29 cellular contexts compared by ENCODE assay signal in genomic region chr2:162061021-162061420, GRCh38. TPM values are rescaled to one million over a fixed set of nuclear protein-coding genes. Genes with fewer than 3 reads are reported as not detected.
DNase-seq lines count a peak whose midpoint lies in the region; ATAC-seq and TF ChIP-seq lines count a peak whose summit lies in the region.
"Had no signal": no experiment of that assay in that cellular context is flagged by ENCODE, and none has a peak within 500 bp of the region (broad histone marks: within the 10 kb centered on the region; RNA-seq: fewer than 3 reads in every experiment).

No MANE protein-coding gene starts in this region.

- H3K27me3 Mint-ChIP-seq in activated naive CD4-positive, alpha-beta T cell treated with anti-CD3 and anti-CD28 coated beads, Interleukin-2, amount 10 ng/mL, durations not matched to agents 7 days and 5 days: no peaks in the 10 kb centered on the region
- H3K27me3 Mint-ChIP-seq in activated T-helper 1 cell treated with anti-CD3 and anti-CD28 coated beads, Interleukin-12 subunit alpha, Interleukin-12 subunit beta, Interleukin-2, Interleukin-4 antibody, amounts not matched to agents 30 ng/mL and 10 ng/mL and 1 ng/mL, durations not matched to agents 14 hours and 24 hours and 36 hours (ENCODE audit: insufficient read depth): no peaks in the 10 kb centered on the region
- no peaks in the 10 kb centered on the region for H3K27me3 Mint-ChIP-seq in neural crest cell (ENCODE audit: low read depth)

- intact Hi-C loops in activated T-helper 1 cell treated with anti-CD3 and anti-CD28 coated beads, Interleukin-12 subunit alpha, Interleukin-12 subunit beta, Interleukin-2, Interleukin-4 antibody, amounts not matched to agents 30 ng/mL and 10 ng/mL and 1 ng/mL, durations not matched to agents 14 hours and 24 hours and 36 hours (cut with micrococcal nuclease): no loop called here

- DNase-seq in activated naive CD4-positive, alpha-beta T cell treated with anti-CD3 and anti-CD28 coated beads, Interleukin-2, amount 10 ng/mL, durations not matched to agents 7 days and 5 days: no peak
- DNase-seq in activated naive CD4-positive, alpha-beta T cell treated with anti-CD3 and anti-CD28 coated beads, Interleukin-2, amount 50 U/mL, for 72 hours (ENCODE audit: low spot score in 2 of 2): no peak
- DNase-seq in MV-4-11 (lab: John Stamatoyannopoulos, UW) (peak; percentile 21), neural crest cell (ENCODE audit: low read depth, low spot score) (no peak), RPMI8226 (no peak), NCI-H146 treated with DMSO at 0.1 percent for 48 hours (lab: John Stamatoyannopoulos, UW; ENCODE audit: unreplicated experiment) (no peak)
- DNase-seq in activated T-helper 1 cell treated with anti-CD3 and anti-CD28 coated beads, Interleukin-12 subunit alpha, Interleukin-12 subunit beta, Interleukin-2, Interleukin-4 antibody, amounts not matched to agents 30 ng/mL and 10 ng/mL and 1 ng/mL, durations not matched to agents 14 hours and 24 hours and 36 hours (ENCODE audit: low spot score): no peak
- DNase-seq: activated CD4-positive, alpha-beta T cell treated with anti-CD3 and anti-CD28 coated beads for 4 hours; activated CD8-positive, alpha-beta memory T cell treated with anti-CD3 and anti-CD28 coated beads, Interleukin-2, amount 50 U/mL, for 48 hours; activated gamma-delta T cell; anterior cingulate cortex; BE2C; DMS153; foreskin melanocyte; heart left ventricle; kidney; left ventricle myocardium superior; MM.1S; NCI-H1417; NCI-H2081; NCI-H526; NK-92 treated with Interleukin-12 subunit alpha and Interleukin-12 subunit beta, amount 100 ng/mL, for 24 hours; nucleus accumbens; right lobe of liver; stimulated activated CD4-positive, alpha-beta T cell treated with anti-CD3 and anti-CD28 coated beads, Interleukin-4, amount 100 ng/mL, for 24 hours had no signal

- H3K36me3 Mint-ChIP-seq in activated naive CD4-positive, alpha-beta T cell treated with anti-CD3 and anti-CD28 coated beads, Interleukin-2, amount 10 ng/mL, durations not matched to agents 7 days and 5 days: peaks cover 70% of the 10 kb centered on the region
- H3K36me3 Mint-ChIP-seq in activated naive CD4-positive, alpha-beta T cell treated with anti-CD3 and anti-CD28 coated beads, Interleukin-2, amount 50 U/mL, for 72 hours: peaks cover 0 to 26% of the 10 kb centered on the region in 2 donors
- peaks cover 58% of the 10 kb centered on the region for H3K36me3 Mint-ChIP-seq in activated T-helper 1 cell treated with anti-CD3 and anti-CD28 coated beads, Interleukin-12 subunit alpha, Interleukin-12 subunit beta, Interleukin-2, Interleukin-4 antibody, amounts not matched to agents 30 ng/mL and 10 ng/mL and 1 ng/mL, durations not matched to agents 14 hours and 24 hours and 36 hours (ENCODE audit: low read depth)
- peaks cover 6% of the 10 kb centered on the region for H3K36me3 Mint-ChIP-seq in neural crest cell (ENCODE audit: low read depth)
- H3K36me3 Mint-ChIP-seq: type B pancreatic cell had no signal

- no peak overlapping the region for H3K4me3 Mint-ChIP-seq in activated naive CD4-positive, alpha-beta T cell treated with anti-CD3 and anti-CD28 coated beads, Interleukin-2, amount 10 ng/mL, durations not matched to agents 7 days and 5 days
- peak overlapping the region; percentile 73 for H3K4me3 Mint-ChIP-seq in activated T-helper 1 cell treated with anti-CD3 and anti-CD28 coated beads, Interleukin-12 subunit alpha, Interleukin-12 subunit beta, Interleukin-2, Interleukin-4 antibody, amounts not matched to agents 30 ng/mL and 10 ng/mL and 1 ng/mL, durations not matched to agents 14 hours and 24 hours and 36 hours
- no peak overlapping the region for H3K4me3 Mint-ChIP-seq in neural crest cell
- H3K4me3 Mint-ChIP-seq: type B pancreatic cell had no signal

- no peak for ATAC-seq in activated naive CD4-positive, alpha-beta T cell treated with anti-CD3 and anti-CD28 coated beads, Interleukin-2, amount 50 U/mL, for 72 hours
- ATAC-seq in HG02840 (IDR thresholded peaks at IDR 0.05; ENCODE audit: low FRiP score, unreplicated experiment): no peak
- ATAC-seq: HCT116, heart left ventricle, left ventricle myocardium superior, right lobe of liver had no signal

- CTCF ChIA-PET in activated naive CD4-positive, alpha-beta T cell treated with anti-CD3 and anti-CD28 coated beads, Interleukin-2, amount 10 ng/mL, durations not matched to agents 7 days and 5 days (lab: Charles Lee): interaction anchor here (0.6 to 1.5 kb wide), 2 partner anchors 13 to 56 kb away, joined by 3 read pairs; partner anchors contain the start of gene DPP4

- TF ChIP-seq CTCF in neural crest cell (conservative IDR thresholded peaks at IDR 0.05): no peak

- peaks cover 12% of the 10 kb centered on the region for H3K9me3 Mint-ChIP-seq in activated naive CD4-positive, alpha-beta T cell treated with anti-CD3 and anti-CD28 coated beads, Interleukin-2, amount 10 ng/mL, durations not matched to agents 7 days and 5 days
- H3K9me3 Mint-ChIP-seq in activated naive CD4-positive, alpha-beta T cell treated with anti-CD3 and anti-CD28 coated beads, Interleukin-2, amount 50 U/mL, for 72 hours: peaks cover 0 to 7% of the 10 kb centered on the region in 2 donors
- no peaks in the 10 kb centered on the region for H3K9me3 Mint-ChIP-seq in activated T-helper 1 cell treated with anti-CD3 and anti-CD28 coated beads, Interleukin-12 subunit alpha, Interleukin-12 subunit beta, Interleukin-2, Interleukin-4 antibody, amounts not matched to agents 30 ng/mL and 10 ng/mL and 1 ng/mL, durations not matched to agents 14 hours and 24 hours and 36 hours
- peaks cover 8% of the 10 kb centered on the region for H3K9me3 Mint-ChIP-seq in neural crest cell

- H3K4me1 Mint-ChIP-seq in activated naive CD4-positive, alpha-beta T cell treated with anti-CD3 and anti-CD28 coated beads, Interleukin-2, amount 10 ng/mL, durations not matched to agents 7 days and 5 days: peaks cover 92% of the 10 kb centered on the region
- peaks cover 93% of the 10 kb centered on the region for H3K4me1 Mint-ChIP-seq in activated T-helper 1 cell treated with anti-CD3 and anti-CD28 coated beads, Interleukin-12 subunit alpha, Interleukin-12 subunit beta, Interleukin-2, Interleukin-4 antibody, amounts not matched to agents 30 ng/mL and 10 ng/mL and 1 ng/mL, durations not matched to agents 14 hours and 24 hours and 36 hours (ENCODE audit: low read depth)
- peaks cover 5% of the 10 kb centered on the region for H3K4me1 Mint-ChIP-seq in neural crest cell

- H3K27ac Mint-ChIP-seq in activated naive CD4-positive, alpha-beta T cell treated with anti-CD3 and anti-CD28 coated beads, Interleukin-2, amount 10 ng/mL, durations not matched to agents 7 days and 5 days: peak overlapping the region; percentile 83
- peak overlapping the region in 1 of 2 donors; percentile 45 for H3K27ac Mint-ChIP-seq in activated naive CD4-positive, alpha-beta T cell treated with anti-CD3 and anti-CD28 coated beads, Interleukin-2, amount 50 U/mL, for 72 hours
- peak overlapping the region; percentile 97 for H3K27ac Mint-ChIP-seq in activated T-helper 1 cell treated with anti-CD3 and anti-CD28 coated beads, Interleukin-12 subunit alpha, Interleukin-12 subunit beta, Interleukin-2, Interleukin-4 antibody, amounts not matched to agents 30 ng/mL and 10 ng/mL and 1 ng/mL, durations not matched to agents 14 hours and 24 hours and 36 hours
- peak overlapping the region; percentile 7 for H3K27ac Mint-ChIP-seq in neural crest cell (ENCODE audit: unreplicated experiment)
- H3K27ac Mint-ChIP-seq: progenitor cell of endocrine pancreas, type B pancreatic cell had no signal

RNA-seq across cellular contexts. Expression of gene DPP4, which starts 13.0 kb away (rescaled TPM):
- total RNA-seq in activated naive CD4-positive, alpha-beta T cell treated with anti-CD3 and anti-CD28 coated beads, Interleukin-2, amount 50 U/mL, for 72 hours: 10 to 100 TPM in 1 of 2 donors, 1 to 10 TPM in 1; 5.1 to 42.0 TPM
- total RNA-seq in activated T-helper 1 cell treated with anti-CD3 and anti-CD28 coated beads, Interleukin-12 subunit alpha, Interleukin-12 subunit beta, Interleukin-2, Interleukin-4 antibody, amounts not matched to agents 30 ng/mL and 10 ng/mL and 1 ng/mL, durations not matched to agents 14 hours and 24 hours and 36 hours: 94.4 and 99.9 TPM in 2 replicates
- total RNA-seq in neural crest cell: 0.82 and 1.6 TPM in 2 replicates
